ENCODE assay signal across 5 cellular contexts in genomic region chr4:49519150-49520035, GRCh38.
A peak's percentile ranks its signal among the peaks of the same experiment; 100 is the strongest.
DNase-seq lines count a peak whose midpoint lies in the region; FAIRE-seq and TF ChIP-seq lines count a peak whose summit lies in the region.
"Not testable (repeated sequence)": the region's sequence is repeated elsewhere in the genome, so short reads cannot be mapped to it uniquely, and the experiment has no call there.

No MANE protein-coding gene starts in this region.

- not testable (repeated sequence) for H3K79me2 ChIP-seq in PC-9 (ENCODE audit: low read depth); SK-N-SH (ENCODE audit: insufficient read depth)

- TSS peak; percentile 69 for BruUV-seq in PC-9 (replicated peaks; lab: Mats Ljungman, UMichigan)

- H3K9me2 ChIP-seq in PC-9 (ENCODE audit: insufficient read depth); SK-N-SH: not testable (repeated sequence)

- not testable (repeated sequence) for H3K4me1 ChIP-seq in PC-9 (replicated peaks; ENCODE audit: insufficient read depth); SK-N-SH (ENCODE audit: control insufficient read depth in 1 of 2, insufficient read depth in 2 of 2, low read depth in 1 of 2, low read length in 1 of 2); kidney (ENCODE audit: control insufficient read depth in 1 of 2, insufficient read depth in 1 of 2, low read depth in 1 of 2, low read length in 2 of 2)

- not testable (repeated sequence) for H3K9me3 ChIP-seq in PC-9 (ENCODE audit: insufficient read depth, low read depth); SK-N-SH; kidney (ENCODE audit: control insufficient read depth in 1 of 2, low read length in 2 of 2)

- 22% methylated on average over 40 of the region's 48 CpGs for WGBS in SK-N-SH (ENCODE audit: low lambda C conversion rate)

- peak overlapping the region; percentile 43; the same call in 1 of the 2 replicates for H3K9ac ChIP-seq in SK-N-SH
- not testable (repeated sequence) for H3K9ac ChIP-seq in kidney (ENCODE audit: low read length in 2 of 2)

- not testable (repeated sequence) for DNase-seq in LNCaP clone FGC (ENCODE audit: low read depth); PC-9; SK-N-SH
- DNase-seq in central memory CD4-positive, alpha-beta T cell, result peak; percentile 4
- peak; percentile 56 for DNase-seq in kidney

- not testable (repeated sequence) for H3K36me3 ChIP-seq in PC-9 (ENCODE audit: low read depth); SK-N-SH (replicated peaks in 1 of 2; ENCODE audit: control insufficient read depth in 1 of 2, insufficient read depth in 2 of 2, low read length in 1 of 2); kidney (ENCODE audit: control insufficient read depth in 1 of 2, insufficient read depth in 2 of 2, low read length in 2 of 2)

- H2AFZ ChIP-seq in PC-9, result not testable (repeated sequence)
- H2AFZ ChIP-seq in SK-N-SH (ENCODE audit: low read depth), result 0 out of 2 replicates have a peak overlapping the region, but pooled peaks have one; percentile 51

- peak overlapping the region; percentile 57 for H3K4me3 ChIP-seq in LNCaP clone FGC (ENCODE audit: low read depth, low read length)
- not testable (repeated sequence) for H3K4me3 ChIP-seq in PC-9; kidney (ENCODE audit: low read length in 2 of 2)
- peak overlapping the region in 1 of 2 experiments; percentile 34; a peak in 2 of 4 replicates for H3K4me3 ChIP-seq in SK-N-SH (ENCODE audit: low read depth in 2 of 2, low read length in 1 of 2)

- not testable (repeated sequence) for H3F3A ChIP-seq in PC-9 (ENCODE audit: insufficient read depth, low read depth); SK-N-SH (replicated peaks; ENCODE audit: insufficient read depth)

- not testable (repeated sequence) for H4K20me1 ChIP-seq in PC-9 (ENCODE audit: insufficient read depth); SK-N-SH (ENCODE audit: insufficient read depth)

- not testable (repeated sequence) for TF ChIP-seq EP300 in SK-N-SH (IDR thresholded peaks at IDR 0.05; ENCODE audit: borderline replicate concordance in 1 of 2, low read depth in 1 of 2, low read length in 1 of 2)

- CTCF ChIA-PET in PC-9 (lab: Charles Lee); SK-N-SH (lab: Yijun Ruan, JAX): not testable (repeated sequence)

- peak overlapping the region; percentile 38; the same call in 1 of the 2 replicates for H3K4me2 ChIP-seq in PC-9
- peak overlapping the region; percentile 62; the same call in 1 of the 2 replicates for H3K4me2 ChIP-seq in SK-N-SH

- not testable (repeated sequence) for FAIRE-seq in kidney (lab: Jason Lieb, UNC)

- not testable (repeated sequence) for TF ChIP-seq CTCF in LNCaP clone FGC (IDR thresholded peaks at IDR 0.05; ENCODE audit: control insufficient read depth, extremely low read depth, insufficient read depth); PC-9 (conservative IDR thresholded peaks at IDR 0.05); SK-N-SH (IDR thresholded peaks at IDR 0.05); kidney (IDR thresholded peaks at IDR 0.05; ENCODE audit: borderline replicate concordance, extremely low read depth, insufficient read depth)

- H3K27me3 ChIP-seq in PC-9 (ENCODE audit: insufficient read depth, low read depth); SK-N-SH (ENCODE audit: insufficient read depth): not testable (repeated sequence)

- intact Hi-C loops in PC-9 (cut with micrococcal nuclease; ENCODE audit: unreplicated experiment); kidney (cut with DNase I): not testable (repeated sequence)

- POLR2A ChIA-PET in PC-9 (lab: Charles Lee; ENCODE audit: unreplicated experiment); SK-N-SH (lab: Yijun Ruan, JAX): not testable (repeated sequence)

- TF ChIP-seq RAD21 in SK-N-SH (IDR thresholded peaks at IDR 0.05; ENCODE audit: low read length), result not testable (repeated sequence)

- H3K27ac ChIP-seq in PC-9; SK-N-SH (ENCODE audit: low read depth in 2 of 2, low read length in 1 of 2); kidney (ENCODE audit: low read depth in 2 of 2, low read length in 2 of 2): not testable (repeated sequence)

TF ChIP-seq in SK-N-SH, 30 proteins besides CTCF, POLR2A, EP300 and RAD21:
- TF ChIP-seq NRF1 (IDR thresholded peaks at IDR 0.05; ENCODE audit: low read depth, low read length), result peak; percentile 45
